16 cellular contexts compared by ENCODE assay signal in the genomic region with DNA sequence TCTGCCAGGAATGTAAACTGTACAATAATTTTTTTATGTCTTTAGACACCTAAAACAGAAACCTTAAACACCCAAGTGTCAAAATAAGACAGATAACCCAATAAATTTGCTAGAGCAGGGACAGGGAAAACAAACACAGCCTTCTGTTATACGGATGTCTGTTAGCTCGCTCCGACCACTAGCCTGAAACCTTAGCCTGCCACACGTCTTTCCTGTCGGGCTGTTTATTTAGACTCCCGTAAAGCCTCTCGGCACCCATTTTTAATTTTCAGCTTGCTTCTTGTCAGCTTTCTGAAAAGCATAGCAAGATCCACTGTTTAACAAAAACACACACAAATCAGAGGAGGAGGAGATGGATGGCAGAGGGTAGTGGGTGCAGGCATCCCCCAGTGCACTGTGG.
A peak's percentile ranks its signal among the peaks of the same experiment; 100 is the strongest.
DNase-seq lines count a peak whose midpoint lies in the region; FAIRE-seq and TF ChIP-seq lines count a peak whose summit lies in the region.
"Had no signal": no experiment of that assay in that cellular context is flagged by ENCODE, and none has a peak within 500 bp of the region (broad histone marks: within the 10 kb centered on the region; RNA-seq: fewer than 3 reads in every experiment).

No MANE protein-coding gene starts in this region.

- no peak overlapping the region for H2BK20ac ChIP-seq in H1 (ENCODE audit: low read length)

- H3K4me3 Mint-ChIP-seq in HFFc6 = no peak overlapping the region
- H3K4me3 Mint-ChIP-seq: CD4-positive, alpha-beta T cell had no signal

- peaks cover 0 to 9% (median under 1%) of the 10 kb centered on the region in 4 experiments; a peak in 2 of 7 replicates for H3K4me1 ChIP-seq in H1 (replicated peaks in 1 of 4; ENCODE audit: control insufficient read depth in 3 of 4, insufficient read depth in 4 of 4, low read length in 3 of 4)
- H3K4me1 ChIP-seq in neuronal stem cell (ENCODE audit: control insufficient read depth in 2 of 2, insufficient read depth in 1 of 2, low read depth in 1 of 2, low read length in 2 of 2) = peaks cover 2 to 12% of the 10 kb centered on the region in 2 donors
- H3K4me1 ChIP-seq: body of pancreas had no signal

- H3K9ac ChIP-seq in H1 (replicated peaks in 1 of 4; ENCODE audit: extremely low read depth in 1 of 4, low read depth in 3 of 4, low read length in 3 of 4) (no peak overlapping the region), neuronal stem cell (ENCODE audit: low read depth, low read length, poor library complexity) (no peak overlapping the region)
- H3K9ac ChIP-seq: KMS-11 had no signal

- H3K79me1 ChIP-seq in H1 (ENCODE audit: low read depth, low read length) = no peaks in the 10 kb centered on the region
- no peaks in the 10 kb centered on the region for H3K79me1 ChIP-seq in neuronal stem cell (ENCODE audit: low read depth, low read length)

- H2BK120ac ChIP-seq in H1 (replicated peaks; ENCODE audit: low read depth, low read length) (no peak overlapping the region), neuronal stem cell (ENCODE audit: low read depth, low read length) (no peak overlapping the region)

- no peak overlapping the region for H3K27ac Mint-ChIP-seq in HFFc6
- H3K27ac Mint-ChIP-seq: CD4-positive, alpha-beta T cell had no signal

- H3K56ac ChIP-seq in H1 (replicated peaks; ENCODE audit: insufficient read length, low read depth, low read length) = no peak overlapping the region

- TF ChIP-seq EP300 in H1 (IDR thresholded peaks at IDR 0.05; ENCODE audit: borderline replicate concordance in 1 of 2, low read depth in 2 of 2, low read length in 2 of 2) = no peak

- FAIRE-seq in H1 (lab: Jason Lieb, UNC) = no peak
- FAIRE-seq: kidney had no signal

- H4K8ac ChIP-seq in H1 (ENCODE audit: extremely low read depth, insufficient read depth, low read length) (no peak overlapping the region), neuronal stem cell (ENCODE audit: low read depth, low read length) (no peak overlapping the region)

- no peaks in the 10 kb centered on the region; the same call in 1 of the 2 replicates for H3K36me3 Mint-ChIP-seq in HFFc6 (ENCODE audit: low read depth)

- no peak overlapping the region for H4K5ac ChIP-seq in H1 (ENCODE audit: insufficient read length, low read depth, low read length)

- H4K20me1 ChIP-seq in H1 (replicated peaks in 1 of 2; ENCODE audit: control insufficient read depth in 1 of 2, insufficient read depth in 2 of 2, low read length in 2 of 2) = no peaks in the 10 kb centered on the region

- H3K4me1 Mint-ChIP-seq in HFFc6 (ENCODE audit: low read depth) = no peaks in the 10 kb centered on the region

- H2BK12ac ChIP-seq in H1 (ENCODE audit: low read depth, low read length) (no peak overlapping the region), neuronal stem cell (ENCODE audit: low read length) (no peak overlapping the region)

- H3K4me3 ChIP-seq in H1 (ENCODE audit: extremely low read depth in 1 of 4, insufficient read depth in 2 of 4, low read depth in 3 of 4, low read length in 4 of 4) (no peak overlapping the region), neuronal stem cell (ENCODE audit: low read length in 2 of 2) (no peak overlapping the region)
- H3K4me3 ChIP-seq: body of pancreas had no signal

- no peak for TF ChIP-seq POLR2A in H1 (IDR thresholded peaks at IDR 0.05; ENCODE audit: control extremely low read depth in 1 of 2, low read depth in 2 of 2, low read length in 2 of 2)

- no peaks in the 10 kb centered on the region for H3K79me2 ChIP-seq in H1 (ENCODE audit: control insufficient read depth in 1 of 2, insufficient read depth in 2 of 2, low read length in 2 of 2)

- H2AK5ac ChIP-seq in H1 (ENCODE audit: low read depth, low read length) = no peak overlapping the region
- H2AK5ac ChIP-seq in neuronal stem cell (ENCODE audit: low read depth, low read length) = no peak overlapping the region

- no peak overlapping the region for H3K4me2 ChIP-seq in H1 (ENCODE audit: insufficient read depth in 1 of 2, low read depth in 2 of 2, low read length in 2 of 2)
- H3K4me2 ChIP-seq in neuronal stem cell (ENCODE audit: insufficient read depth, low read length, poor library complexity, severe bottlenecking) = no peak overlapping the region
- H3K4me2 ChIP-seq: KMS-11 had no signal

- peaks cover 8% of the 10 kb centered on the region for H3K27me3 Mint-ChIP-seq in HFFc6 (ENCODE audit: insufficient read depth)

- H3K23me2 ChIP-seq in H1 (ENCODE audit: low read depth, low read length) = no peaks in the 10 kb centered on the region

- H3K36me3 ChIP-seq in H1 (ENCODE audit: control insufficient read depth in 2 of 4, insufficient read depth in 4 of 4, low read length in 3 of 4) = no peaks in the 10 kb centered on the region
- H3K36me3 ChIP-seq in neuronal stem cell (replicated peaks in 1 of 2; ENCODE audit: control insufficient read depth in 2 of 2, insufficient read depth in 2 of 2, low read length in 2 of 2) = no peaks in the 10 kb centered on the region
- H3K36me3 ChIP-seq: sigmoid colon had no signal

- DNase-seq in HCEC 1CT = peak; percentile 13
- peak; percentile 41 for DNase-seq in NCI-H2227 treated with DMSO at 0.1 percent for 48 hours (lab: John Stamatoyannopoulos, UW)
- no peak for DNase-seq in H1 (ENCODE audit: low read depth in 1 of 2, low spot score in 2 of 2)
- no peak for DNase-seq in neuronal stem cell (ENCODE audit: low spot score)
- no peak for DNase-seq in cerebellar cortex (ENCODE audit: low spot score)
- no peak for DNase-seq in inferior parietal cortex (ENCODE audit: extremely low spot score)
- DNase-seq in HFFc6 = no peak
- DNase-seq: activated T-cell treated with anti-CD3 and anti-CD28 coated beads for 4 hours; CD4-positive, alpha-beta T cell; foreskin keratinocyte; kidney; NCI-H1694 treated with DMSO at 0.1 percent for 48 hours; SIG-M5; sigmoid colon had no signal

- WGBS in H1 (ENCODE audit: extremely low coverage in 1 of 2, insufficient coverage in 1 of 2, insufficient read length in 1 of 2, insufficient replicate concordance in 2 of 2, low coverage in 1 of 2, low lambda C conversion rate in 2 of 2, missing lambda C conversion rate in 1 of 2), 2 experiments = 92% methylated on average over 7 of the region's 7 CpGs; no CpG with 5 or more reads in 1 of the 2 experiments
- WGBS in neuronal stem cell (ENCODE audit: extremely low coverage in 2 of 2, insufficient read length in 2 of 2, insufficient replicate concordance in 1 of 2), 2 donors = no CpG with 5 or more reads among the region's 7 CpGs

- H3K27ac ChIP-seq in H1 (ENCODE audit: low read depth, low read length) (no peak overlapping the region), neuronal stem cell (replicated peaks; ENCODE audit: low read length) (no peak overlapping the region)
- H3K27ac ChIP-seq: body of pancreas, foreskin keratinocyte, KMS-11, sigmoid colon had no signal

- H2AFZ ChIP-seq in H1 (ENCODE audit: low read length) (no peak overlapping the region; the same call in 1 of the 2 replicates), neuronal stem cell (ENCODE audit: low read length) (peak overlapping the region; percentile 54)

- H3K14ac ChIP-seq in H1 (ENCODE audit: insufficient read length) (no peak overlapping the region), neuronal stem cell (ENCODE audit: low read length) (no peak overlapping the region)

- CTCF ChIA-PET in H1 (lab: Charles Lee; ENCODE audit: partially characterized antibody) = interaction anchor here (1.6 kb wide), 1 partner anchor 213 kb away, joined by 4 read pairs; no protein-coding TSS in a partner anchor

- POLR2A ChIA-PET in H1 (lab: Charles Lee; ENCODE audit: partially characterized antibody) = no interaction called here

- no peak overlapping the region for H2BK5ac ChIP-seq in H1 (ENCODE audit: low read depth, low read length)
- no peak overlapping the region for H2BK5ac ChIP-seq in neuronal stem cell (ENCODE audit: low read length)

- H3K23ac ChIP-seq in H1 (ENCODE audit: insufficient read length) = no peak overlapping the region
- no peak overlapping the region for H3K23ac ChIP-seq in neuronal stem cell (ENCODE audit: low read depth, low read length, poor library complexity)

- H3K9me3 ChIP-seq in H1 (ENCODE audit: insufficient read depth in 2 of 2, low read depth in 1 of 2, low read length in 1 of 2) (no peaks in the 10 kb centered on the region), neuronal stem cell (replicated peaks in 1 of 2; ENCODE audit: control insufficient read depth in 2 of 2, insufficient read depth in 1 of 2, low read depth in 1 of 2, low read length in 2 of 2) (no peaks in the 10 kb centered on the region)
- H3K9me3 ChIP-seq: body of pancreas, sigmoid colon had no signal

- TF ChIP-seq CTCF in H1 (IDR thresholded peaks at IDR 0.05; ENCODE audit: control extremely low read depth in 1 of 3, insufficient read depth in 1 of 3, low read depth in 1 of 3, low read length in 3 of 3) (no peak), HFFc6 (IDR thresholded peaks at IDR 0.05) (no peak)

- no peak overlapping the region for H2BK15ac ChIP-seq in H1 (ENCODE audit: low read length)
- H2BK15ac ChIP-seq in neuronal stem cell (ENCODE audit: low read length) = no peak overlapping the region

- H3K9me3 Mint-ChIP-seq in HFFc6 = no peaks in the 10 kb centered on the region
- H3K9me3 Mint-ChIP-seq: CD4-positive, alpha-beta T cell had no signal

- H4K91ac ChIP-seq in H1 (replicated peaks; ENCODE audit: insufficient read length, low read length) (no peak overlapping the region), neuronal stem cell (ENCODE audit: low read depth, low read length, poor library complexity) (no peak overlapping the region)

- H3K18ac ChIP-seq in H1 (ENCODE audit: extremely low read depth, low read length) (no peak overlapping the region), neuronal stem cell (ENCODE audit: low read length) (no peak overlapping the region)

- TF ChIP-seq RAD21 in H1 (IDR thresholded peaks at IDR 0.05 in 1 of 2, conservative IDR thresholded peaks at IDR 0.05 in 1 of 2; ENCODE audit: low read depth in 2 of 2, low read length in 2 of 2) = no peak

- H3K4ac ChIP-seq in H1 (replicated peaks; ENCODE audit: insufficient read length, low read depth, low read length) (no peak overlapping the region), neuronal stem cell (ENCODE audit: low read length) (no peak overlapping the region)

- no peaks in the 10 kb centered on the region for H3K27me3 ChIP-seq in H1 (replicated peaks in 1 of 4; ENCODE audit: control insufficient read depth in 3 of 4, extremely low read depth in 1 of 4, insufficient read depth in 3 of 4, low read length in 3 of 4)
- H3K27me3 ChIP-seq in neuronal stem cell (ENCODE audit: control insufficient read depth in 3 of 3, insufficient read depth in 3 of 3, low read depth in 1 of 3, low read length in 3 of 3) = no peaks in the 10 kb centered on the region
- H3K27me3 ChIP-seq: body of pancreas, foreskin keratinocyte, sigmoid colon had no signal

TF ChIP-seq in H1, 55 proteins besides CTCF, POLR2A, EP300 and RAD21:
- TF ChIP-seq NRF1 (IDR thresholded peaks at IDR 0.05; ENCODE audit: low read depth, low read length) = no peak
- TF ChIP-seq CBX8 (IDR thresholded peaks at IDR 0.05; ENCODE audit: borderline replicate concordance, low read depth, low read length) = no peak
- 0 out of 2 replicates have a peak, but pooled peaks have one; percentile 14 for TF ChIP-seq TEAD4 (IDR thresholded peaks at IDR 0.05; ENCODE audit: low read depth, low read length)

Comparison
In these comparisons a context has a peak if more than half of its experiments do, and no peak if none do; other contexts are left out.
1. DNase-seq: peak in HCEC 1CT (single experiment) and NCI-H2227 treated with DMSO at 0.1 percent for 48 hours (single experiment); none in H1 (0 of 2), neuronal stem cell (single experiment), cerebellar cortex (single experiment), inferior parietal cortex (single experiment) and HFFc6 (single experiment).